19 cellular contexts compared by ENCODE assay signal in the genomic region with DNA sequence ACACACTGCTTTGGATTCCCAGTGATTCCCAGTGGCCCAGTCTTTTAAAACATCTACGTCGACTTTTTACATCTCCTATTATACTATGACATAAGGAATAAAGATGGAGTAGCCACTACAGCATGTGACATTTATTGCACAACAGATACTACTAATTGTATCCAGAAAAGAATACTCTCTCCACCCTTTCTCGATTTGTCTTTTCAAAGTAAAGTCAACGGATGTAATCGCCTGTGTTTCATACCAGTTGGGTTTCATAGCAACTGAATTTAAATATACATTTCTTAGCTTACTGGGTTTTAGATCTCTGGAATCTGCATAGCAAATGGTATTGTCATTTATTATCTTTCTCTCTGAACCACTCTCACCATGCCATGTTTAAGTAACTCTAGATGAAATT.
"Had no signal": no experiment of that assay in that cellular context is flagged by ENCODE, and none has a peak within 500 bp of the region (broad histone marks: within the 10 kb centered on the region; RNA-seq: fewer than 3 reads in every experiment).

No MANE protein-coding gene starts in this region.

- H3K4me1 ChIP-seq: uterus had no signal

- H3K27me3 ChIP-seq: body of pancreas, esophagus squamous epithelium, thyroid gland, uterus had no signal

- ATAC-seq: activated CD4-positive, alpha-beta T cell treated with anti-CD3 and anti-CD28 coated beads for 36 hours; activated naive CD4-positive, alpha-beta T cell treated with anti-CD3 and anti-CD28 coated beads, Interleukin-2, amount 50 U/mL, for 72 hours; body of pancreas; effector memory CD8-positive, alpha-beta T cell; left cardiac atrium; naive thymus-derived CD4-positive, alpha-beta T cell; stimulated activated naive B cell treated with anti-CD40 and anti-IgM and Interleukin-4, amounts not matched to agents 10 μg/mL and 1 μg/mL and 100 μg/mL, for 72 hours had no signal

- H3K9me3 ChIP-seq: body of pancreas, esophagus squamous epithelium, thyroid gland, uterus had no signal

- H3K4me3 ChIP-seq: body of pancreas, esophagus squamous epithelium, thyroid gland, uterus had no signal

- H3K27ac ChIP-seq: body of pancreas, esophagus squamous epithelium, thyroid gland, uterus, WERI-Rb-1 had no signal

- DNase-seq: activated CD4-positive, alpha-beta T cell treated with anti-CD3 and anti-CD28 coated beads for 36 hours; activated CD4-positive, alpha-beta T cell treated with anti-CD3 and anti-CD28 coated beads, Interleukin-2, amount 50 U/mL, for 48 hours; activated gamma-delta T cell treated with Interleukin-2 at 50 U/mL for 16 hours; body of pancreas; effector memory CD8-positive, alpha-beta T cell; esophagus squamous epithelium; foreskin melanocyte; glutamatergic neuron; hippocampal formation; left cardiac atrium; mesendoderm; naive thymus-derived CD4-positive, alpha-beta T cell; occipital lobe; posterior cingulate gyrus; stimulated activated naive B cell treated with anti-CD40 and anti-IgM and Interleukin-4, amounts not matched to agents 10 μg/mL and 1 μg/mL and 100 μg/mL, for 72 hours; thyroid gland; uterus; WERI-Rb-1 had no signal

- H3K36me3 ChIP-seq: esophagus squamous epithelium, thyroid gland, uterus, WERI-Rb-1 had no signal
